ENCODE assay signal across 1 cellular context in genomic region chr6:31170600-31170881, GRCh38.
TF ChIP-seq lines count a peak whose summit lies in the region.

POU5F1 (minus strand) TSS chr6:31170682; CDS start chr6:31170620, 62 bp downstream.

TF ChIP-seq in H1, 55 proteins besides CTCF, POLR2A, EP300 and RAD21:
- TF ChIP-seq TBP (IDR thresholded peaks at IDR 0.05; ENCODE audit: low read depth, low read length) (peak; percentile 60; the same call in 1 of the 2 replicates), KDM5A (IDR thresholded peaks at IDR 0.05; ENCODE audit: low read length) (no peak), CHD7 (IDR thresholded peaks at IDR 0.05; ENCODE audit: insufficient replicate concordance, low read length) (no peak), POLR2AphosphoS5 (IDR thresholded peaks at IDR 0.05; ENCODE audit: low read depth, low read length) (no peak), HDAC2 (IDR thresholded peaks at IDR 0.05; ENCODE audit: borderline replicate concordance in 1 of 2, low read depth in 2 of 2, low read length in 2 of 2) (no peak), TAF1 (IDR thresholded peaks at IDR 0.05; ENCODE audit: low read depth, low read length) (peak; percentile 70)
- TF ChIP-seq, protein P1, sequence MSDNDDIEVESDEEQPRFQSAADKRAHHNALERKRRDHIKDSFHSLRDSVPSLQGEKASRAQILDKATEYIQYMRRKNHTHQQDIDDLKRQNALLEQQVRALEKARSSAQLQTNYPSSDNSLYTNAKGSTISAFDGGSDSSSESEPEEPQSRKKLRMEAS (IDR thresholded peaks at IDR 0.05), result no peak
